ENCODE assay signal across 8 cellular contexts in the genomic region with DNA sequence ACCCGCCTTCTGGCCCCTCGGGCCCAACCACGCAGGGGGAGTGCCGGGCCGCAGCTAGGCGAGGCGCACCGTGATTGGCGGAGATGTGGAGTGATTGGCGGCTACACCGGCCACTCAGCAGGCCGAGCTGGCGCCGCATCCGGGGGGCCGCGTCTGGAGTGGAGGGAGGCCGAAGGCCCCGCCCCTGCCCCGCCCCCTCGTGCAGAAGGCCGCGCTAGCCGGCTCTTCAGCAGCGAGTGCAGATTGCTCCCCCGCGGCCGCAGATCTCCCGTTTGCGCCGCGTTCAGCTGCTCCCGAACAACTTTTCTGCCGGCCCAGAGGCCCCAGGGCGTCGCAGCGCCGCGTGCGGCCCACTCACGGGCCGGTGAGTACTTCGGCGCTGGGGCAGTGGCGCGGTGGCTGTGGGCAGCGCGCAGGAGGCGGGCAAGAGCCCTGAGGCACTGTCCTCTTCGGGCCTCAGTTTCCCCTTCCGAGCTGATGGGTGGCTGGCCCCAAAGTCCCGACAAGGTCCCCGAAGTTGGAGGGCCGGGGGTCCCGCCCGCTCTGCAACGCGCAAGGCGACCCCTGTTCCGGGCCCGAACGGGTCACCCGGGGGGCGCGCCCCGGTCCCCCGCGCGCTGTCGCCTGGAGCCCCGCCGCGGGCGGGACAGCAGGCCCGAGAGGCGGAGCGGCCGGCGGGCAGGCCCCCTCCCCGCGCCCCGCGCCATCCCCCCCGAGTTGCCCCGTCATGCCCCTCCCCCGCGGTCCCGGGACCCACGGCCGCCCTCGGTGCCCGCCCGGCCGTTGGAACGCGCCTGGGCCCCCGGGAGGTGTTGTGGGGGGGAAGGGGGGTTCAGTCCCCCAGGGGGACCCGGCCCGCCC.
A peak's percentile ranks its signal among the peaks of the same experiment; 100 is the strongest.
DNase-seq lines count a peak whose midpoint lies in the region; ATAC-seq lines count a peak whose summit lies in the region.

A gene with protein sequence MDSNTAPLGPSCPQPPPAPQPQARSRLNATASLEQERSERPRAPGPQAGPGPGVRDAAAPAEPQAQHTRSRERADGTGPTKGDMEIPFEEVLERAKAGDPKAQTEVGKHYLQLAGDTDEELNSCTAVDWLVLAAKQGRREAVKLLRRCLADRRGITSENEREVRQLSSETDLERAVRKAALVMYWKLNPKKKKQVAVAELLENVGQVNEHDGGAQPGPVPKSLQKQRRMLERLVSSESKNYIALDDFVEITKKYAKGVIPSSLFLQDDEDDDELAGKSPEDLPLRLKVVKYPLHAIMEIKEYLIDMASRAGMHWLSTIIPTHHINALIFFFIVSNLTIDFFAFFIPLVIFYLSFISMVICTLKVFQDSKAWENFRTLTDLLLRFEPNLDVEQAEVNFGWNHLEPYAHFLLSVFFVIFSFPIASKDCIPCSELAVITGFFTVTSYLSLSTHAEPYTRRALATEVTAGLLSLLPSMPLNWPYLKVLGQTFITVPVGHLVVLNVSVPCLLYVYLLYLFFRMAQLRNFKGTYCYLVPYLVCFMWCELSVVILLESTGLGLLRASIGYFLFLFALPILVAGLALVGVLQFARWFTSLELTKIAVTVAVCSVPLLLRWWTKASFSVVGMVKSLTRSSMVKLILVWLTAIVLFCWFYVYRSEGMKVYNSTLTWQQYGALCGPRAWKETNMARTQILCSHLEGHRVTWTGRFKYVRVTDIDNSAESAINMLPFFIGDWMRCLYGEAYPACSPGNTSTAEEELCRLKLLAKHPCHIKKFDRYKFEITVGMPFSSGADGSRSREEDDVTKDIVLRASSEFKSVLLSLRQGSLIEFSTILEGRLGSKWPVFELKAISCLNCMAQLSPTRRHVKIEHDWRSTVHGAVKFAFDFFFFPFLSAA (plus strand): TSS at position 200 of the 861 bp plus-strand sequence. CDS start 7,606 bp downstream, outside the sequence.

- peaks cover 61% of the 10 kb centered on the region for H3K27me3 Mint-ChIP-seq in dendritic cell treated with granulocyte-macrophage colony-stimulating factor and Interleukin-4, amounts not matched to agents 40 ng/mL and 50 ng/mL, for 4 days

- H3K9me3 Mint-ChIP-seq in dendritic cell treated with granulocyte-macrophage colony-stimulating factor and Interleukin-4, amounts not matched to agents 40 ng/mL and 50 ng/mL, for 4 days = no peaks in the 10 kb centered on the region

- peak within 1 kb of the TSS; percentile 71 for H3K4me3 Mint-ChIP-seq in dendritic cell treated with granulocyte-macrophage colony-stimulating factor and Interleukin-4, amounts not matched to agents 40 ng/mL and 50 ng/mL, for 4 days

- peak; percentile 100 for ATAC-seq in HG03432 (IDR thresholded peaks at IDR 0.05; ENCODE audit: unreplicated experiment)

- no peak within 1 kb of the TSS for H3K27ac Mint-ChIP-seq in dendritic cell treated with granulocyte-macrophage colony-stimulating factor and Interleukin-4, amounts not matched to agents 40 ng/mL and 50 ng/mL, for 4 days

- H3K4me1 Mint-ChIP-seq in dendritic cell treated with granulocyte-macrophage colony-stimulating factor and Interleukin-4, amounts not matched to agents 40 ng/mL and 50 ng/mL, for 4 days (ENCODE audit: low read depth) = peaks cover 25% of the 10 kb centered on the region

- peak; percentile 70 for DNase-seq in AML-193 (lab: John Stamatoyannopoulos, UW)
- peak; percentile 100 for DNase-seq in GM19238 (ENCODE audit: insufficient read length, low spot score)
- DNase-seq in NCI-H524 (lab: John Stamatoyannopoulos, UW) = peak; percentile 95 to 97
- DNase-seq in activated CD4-positive, alpha-beta T cell treated with anti-CD3 and anti-CD28 coated beads, Interleukin-2, amount 50 U/mL, for 4 hours = peak; percentile 95
- DNase-seq in left kidney (ENCODE audit: low read depth, low spot score) = peak; percentile 99
- DNase-seq in stimulated activated CD4-positive, alpha-beta T cell treated with anti-CD3 and anti-CD28 coated beads, Interleukin-1b, Interleukin-23, amount 100 ng/mL, for 48 hours = peak; percentile 97

- no peaks in the 10 kb centered on the region for H3K36me3 Mint-ChIP-seq in dendritic cell treated with granulocyte-macrophage colony-stimulating factor and Interleukin-4, amounts not matched to agents 40 ng/mL and 50 ng/mL, for 4 days (ENCODE audit: low read depth)

- intact Hi-C loops in dendritic cell treated with granulocyte-macrophage colony-stimulating factor and Interleukin-4, amounts not matched to agents 40 ng/mL and 50 ng/mL, for 4 days (cut with micrococcal nuclease) = no loop called here

Comparison
In these comparisons a context has a peak if more than half of its experiments do, and no peak if none do; other contexts are left out.
1. Peak in every context shown above with its lines: DNase-seq and ATAC-seq.